ENCODE assay signal across 12 cellular contexts in genomic region chr4:83961575-83961974, GRCh38.
DNase-seq lines count a peak whose midpoint lies in the region; TF ChIP-seq lines count a peak whose summit lies in the region.
"Had no signal": no experiment of that assay in that cellular context is flagged by ENCODE, and none has a peak within 500 bp of the region (broad histone marks: within the 10 kb centered on the region; RNA-seq: fewer than 3 reads in every experiment).

No MANE protein-coding gene starts in this region.

- H2AFZ ChIP-seq in neural progenitor cell (replicated peaks), result no peak overlapping the region

- H3K4me3 ChIP-seq in neural progenitor cell, result no peak overlapping the region
- H3K4me3 ChIP-seq: pancreas had no signal

- no peak overlapping the region for H3K27ac ChIP-seq in neural progenitor cell
- H3K27ac ChIP-seq: pancreas had no signal

- no peaks in the 10 kb centered on the region for H3K4me1 ChIP-seq in neural progenitor cell
- H3K4me1 ChIP-seq: pancreas had no signal

- TF ChIP-seq CTCF in neural progenitor cell (IDR thresholded peaks at IDR 0.05), result no peak
- TF ChIP-seq CTCF in GM10266 (IDR thresholded peaks at IDR 0.05; ENCODE audit: control insufficient read depth, insufficient read depth, low read depth, missing control alignments), result no peak

- H3K27me3 ChIP-seq in neural progenitor cell, result no peaks in the 10 kb centered on the region
- H3K27me3 ChIP-seq: pancreas had no signal

- no peak overlapping the region for H3K4me2 ChIP-seq in neural progenitor cell

- no peak overlapping the region for H3K27ac Mint-ChIP-seq in neural progenitor cell
- H3K27ac Mint-ChIP-seq: T-helper 1 cell treated with Interleukin-12 subunit alpha and Interleukin-12 subunit beta and Interleukin-4 antibody, amounts not matched to agents 30 μg/mL and 1 μg/mL, for 36 hours had no signal

- no peak overlapping the region for H3K9ac ChIP-seq in neural progenitor cell

- no peaks in the 10 kb centered on the region for H4K20me1 ChIP-seq in neural progenitor cell (ENCODE audit: low read depth)

- no peaks in the 10 kb centered on the region for H3K36me3 ChIP-seq in neural progenitor cell
- H3K36me3 ChIP-seq: pancreas had no signal

- in situ Hi-C loops in Caki2 (cut with HindIII; ENCODE audit: low pct_unique_long_range_greater_than_20kb, low sequenced_read_pairs), result no loop called here

- peaks cover 5% of the 10 kb centered on the region for H3K27me3 Mint-ChIP-seq in neural progenitor cell (ENCODE audit: insufficient read depth, low read depth)

- no peaks in the 10 kb centered on the region for H3F3A ChIP-seq in neural progenitor cell (ENCODE audit: low read depth)

- no peaks in the 10 kb centered on the region for H3K9me3 ChIP-seq in neural progenitor cell (ENCODE audit: low read depth)
- H3K9me3 ChIP-seq: pancreas had no signal

- no peaks in the 10 kb centered on the region for H3K4me1 Mint-ChIP-seq in neural progenitor cell

- H3K9me3 Mint-ChIP-seq in neural progenitor cell, result peaks cover 32% of the 10 kb centered on the region

- no peaks in the 10 kb centered on the region for H3K79me2 ChIP-seq in neural progenitor cell (ENCODE audit: low read depth)

- no peaks in the 10 kb centered on the region for H3K36me3 Mint-ChIP-seq in neural progenitor cell

- no peak overlapping the region for H3K4me3 Mint-ChIP-seq in neural progenitor cell
- H3K4me3 Mint-ChIP-seq: T-helper 1 cell treated with Interleukin-12 subunit alpha and Interleukin-12 subunit beta and Interleukin-4 antibody, amounts not matched to agents 30 μg/mL and 1 μg/mL, for 36 hours had no signal

- peak; percentile 3 for DNase-seq in Caki2 (ENCODE audit: low read depth)
- peak; percentile 0 for DNase-seq in MV-4-11 (lab: John Stamatoyannopoulos, UW)
- peak; percentile 20 for DNase-seq in astrocyte of the hippocampus (ENCODE audit: low read depth, low spot score)
- peak; percentile 57 for DNase-seq in kidney tubule cell (ENCODE audit: low spot score)
- no peak for DNase-seq in neural progenitor cell (ENCODE audit: low spot score)
- DNase-seq in NCI-H1694 (lab: John Stamatoyannopoulos, UW), result no peak
- no peak for DNase-seq in GM10266 (ENCODE audit: extremely low spot score)
- DNase-seq: Kasumi-1; NCI-H748 treated with DMSO at 0.1 percent for 48 hours; pancreas; stimulated activated CD4-positive, alpha-beta T cell treated with anti-CD3 and anti-CD28 coated beads, Interleukin-4, amount 100 ng/mL, for 4 hours had no signal

Comparison
In these comparisons a context has a peak if more than half of its experiments do, and no peak if none do; other contexts are left out.
1. DNase-seq: peak in Caki2 (single experiment), MV-4-11 (single experiment), astrocyte of the hippocampus (single experiment) and kidney tubule cell (single experiment); none in neural progenitor cell (single experiment), NCI-H1694 (single experiment) and GM10266 (single experiment).